Comparison of ENCODE assay signal across 33 cellular contexts in the genomic region with DNA sequence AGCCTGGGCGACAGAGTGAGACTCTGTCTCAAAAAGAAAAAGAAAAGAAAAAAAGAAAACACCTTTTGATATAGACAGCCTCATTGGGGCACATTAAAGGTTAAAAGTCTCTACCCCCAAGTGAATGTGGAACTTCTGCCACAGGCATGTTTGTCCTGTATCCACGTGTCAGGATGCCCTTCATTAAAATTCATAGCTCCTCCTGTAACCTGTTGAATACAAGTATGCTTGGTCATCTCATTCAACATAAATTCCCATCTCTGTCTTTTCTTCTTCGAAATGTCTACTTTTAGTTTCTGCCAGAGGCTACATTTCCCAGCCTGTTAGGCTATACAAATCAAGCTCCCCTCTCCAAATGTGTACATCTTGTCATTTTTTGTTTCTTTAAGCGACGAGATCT. TPM values are rescaled to one million over a fixed set of nuclear protein-coding genes. Genes with fewer than 3 reads are reported as not detected.
DNase-seq lines count a peak whose midpoint lies in the region; ATAC-seq, FAIRE-seq and TF ChIP-seq lines count a peak whose summit lies in the region.
"Had no signal": no experiment of that assay in that cellular context is flagged by ENCODE, and none has a peak within 500 bp of the region (broad histone marks: within the 10 kb centered on the region; RNA-seq: fewer than 3 reads in every experiment).

No MANE protein-coding gene starts in this region.

- TF ChIP-seq POLR2A in adrenal gland (IDR thresholded peaks at IDR 0.05) = no peak

- TF ChIP-seq CTCF in bronchial epithelial cell (IDR thresholded peaks at IDR 0.05; ENCODE audit: insufficient read depth, low read length, severe bottlenecking) (no peak), adrenal gland (IDR thresholded peaks at IDR 0.05) (no peak)

- POLR2A ChIA-PET in activated CD4-positive, alpha-beta memory T cell treated with anti-CD3 and anti-CD28 coated beads for 36 hours (lab: Charles Lee) = no interaction called here
- POLR2A ChIA-PET in HEK293T (lab: Yijun Ruan, JAX) = no interaction called here

- H3K4me1 Mint-ChIP-seq in activated T-cell treated with anti-CD3 and anti-CD28 coated beads, Interleukin-2, amount 50 U/mL, for 72 hours (ENCODE audit: low read depth) = peaks cover 4% of the 10 kb centered on the region
- peaks cover 12% of the 10 kb centered on the region for H3K4me1 Mint-ChIP-seq in activated CD4-positive, alpha-beta memory T cell treated with anti-CD3 and anti-CD28 coated beads for 36 hours (ENCODE audit: low read depth)
- peaks cover 12 to 14% of the 10 kb centered on the region in 2 donors for H3K4me1 Mint-ChIP-seq in stimulated activated naive B cell treated with anti-CD40 and anti-IgM and Interleukin-4, amounts not matched to agents 10 μg/mL and 1 μg/mL and 100 μg/mL, for 72 hours
- H3K4me1 Mint-ChIP-seq: brain, nephron progenitor cell had no signal

- H3K36me3 ChIP-seq in bronchial epithelial cell (ENCODE audit: control insufficient read depth, insufficient read depth, low read length) (no peaks in the 10 kb centered on the region), adrenal gland (replicated peaks in 1 of 2) (no peaks in the 10 kb centered on the region)
- H3K36me3 ChIP-seq: gastrocnemius medialis, lower lobe of right lung, upper lobe of right lung had no signal

- peak overlapping the region; percentile 80 for H3K27ac Mint-ChIP-seq in activated T-cell treated with anti-CD3 and anti-CD28 coated beads, Interleukin-2, amount 50 U/mL, for 72 hours
- peak overlapping the region; percentile 18 for H3K27ac Mint-ChIP-seq in activated CD4-positive, alpha-beta memory T cell treated with anti-CD3 and anti-CD28 coated beads for 36 hours
- H3K27ac Mint-ChIP-seq in stimulated activated naive B cell treated with anti-CD40 and anti-IgM and Interleukin-4, amounts not matched to agents 10 μg/mL and 1 μg/mL and 100 μg/mL, for 72 hours = peak overlapping the region; percentile 49
- H3K27ac Mint-ChIP-seq: brain had no signal

- H3K9me3 ChIP-seq in adrenal gland (replicated peaks in 1 of 3) = no peaks in the 10 kb centered on the region
- H3K9me3 ChIP-seq: gastrocnemius medialis, lower lobe of right lung, upper lobe of right lung had no signal

- H3K36me3 Mint-ChIP-seq in activated T-cell treated with anti-CD3 and anti-CD28 coated beads, Interleukin-2, amount 50 U/mL, for 72 hours (ENCODE audit: insufficient read depth in 2 of 2) = peaks cover 16 to 22% of the 10 kb centered on the region in 2 donors
- H3K36me3 Mint-ChIP-seq in activated CD4-positive, alpha-beta memory T cell treated with anti-CD3 and anti-CD28 coated beads for 36 hours = peaks cover 34% of the 10 kb centered on the region
- peaks cover 52% of the 10 kb centered on the region in 2 donors for H3K36me3 Mint-ChIP-seq in stimulated activated naive B cell treated with anti-CD40 and anti-IgM and Interleukin-4, amounts not matched to agents 10 μg/mL and 1 μg/mL and 100 μg/mL, for 72 hours
- H3K36me3 Mint-ChIP-seq: brain had no signal

- DNase-seq in activated T-cell treated with anti-CD3 and anti-CD28 coated beads, Interleukin-2, amount 50 U/mL, for 72 hours = no peak
- no peak for DNase-seq in activated T-cell treated with anti-CD3 and anti-CD28 coated beads, Interleukin-2, amount 50 U/mL, for 48 hours
- DNase-seq in activated CD4-positive, alpha-beta memory T cell treated with anti-CD3 and anti-CD28 coated beads for 36 hours = no peak
- DNase-seq in bronchial epithelial cell (ENCODE audit: low read depth) (no peak), adrenal gland (no peak), head of caudate nucleus (no peak), HEK293T (ENCODE audit: extremely low spot score) (no peak)
- no peak for DNase-seq in stimulated activated naive B cell treated with anti-CD40 and anti-IgM and Interleukin-4, amounts not matched to agents 10 μg/mL and 1 μg/mL and 100 μg/mL, for 72 hours
- DNase-seq: activated CD4-positive, CD25-positive, alpha-beta regulatory T cell; activated CD8-positive, alpha-beta memory T cell treated with anti-CD3 and anti-CD28 coated beads, Interleukin-2, amount 50 U/mL, for 48 hours; activated gamma-delta T cell treated with Interleukin-2 at 50 U/mL for 16 hours; amniotic stem cell; gastrocnemius medialis; H7; Kasumi-1; lower lobe of right lung; NCI-H1417 treated with DMSO at 0.1 percent for 48 hours; NCI-H2081 treated with DMSO at 0.1 percent for 48 hours; NCI-H226; NCI-H526 treated with DMSO at 0.1 percent for 48 hours; nephron progenitor cell; PC-9; stimulated activated CD4-positive, alpha-beta T cell treated with anti-CD3 and anti-CD28 coated beads, Interleukin-4, amount 100 ng/mL, for 24 hours; T-helper 1 cell had no signal

- H3K4me1 ChIP-seq in adrenal gland (replicated peaks in 1 of 2) = no peaks in the 10 kb centered on the region
- H3K4me1 ChIP-seq: gastrocnemius medialis, upper lobe of right lung had no signal

- no peak overlapping the region for H3K4me3 Mint-ChIP-seq in activated T-cell treated with anti-CD3 and anti-CD28 coated beads, Interleukin-2, amount 50 U/mL, for 72 hours
- H3K4me3 Mint-ChIP-seq in activated CD4-positive, alpha-beta memory T cell treated with anti-CD3 and anti-CD28 coated beads for 36 hours = no peak overlapping the region
- H3K4me3 Mint-ChIP-seq in stimulated activated naive B cell treated with anti-CD40 and anti-IgM and Interleukin-4, amounts not matched to agents 10 μg/mL and 1 μg/mL and 100 μg/mL, for 72 hours = no peak overlapping the region
- H3K4me3 Mint-ChIP-seq: brain, CD14-positive monocyte, nephron progenitor cell had no signal

- H3K4me3 ChIP-seq in bronchial epithelial cell (ENCODE audit: low read depth, low read length) (no peak overlapping the region), adrenal gland (no peak overlapping the region)
- H3K4me3 ChIP-seq: gastrocnemius medialis, GM12878, lower lobe of right lung, PC-9, SK-N-MC, upper lobe of right lung had no signal

- H3K27ac ChIP-seq in adrenal gland = no peak overlapping the region
- H3K27ac ChIP-seq: gastrocnemius medialis, lower lobe of right lung, PC-9, SK-N-MC, upper lobe of right lung had no signal

- WGBS in adrenal gland, 4 donors = 69 to 87% (median 72%) methylated on average over 5 of the region's 5 CpGs

- H3K27me3 ChIP-seq in bronchial epithelial cell (ENCODE audit: control insufficient read depth, insufficient read depth, low read length) (no peaks in the 10 kb centered on the region), adrenal gland (no peaks in the 10 kb centered on the region)
- H3K27me3 ChIP-seq: gastrocnemius medialis, upper lobe of right lung had no signal

- H3K9me3 Mint-ChIP-seq in activated T-cell treated with anti-CD3 and anti-CD28 coated beads, Interleukin-2, amount 50 U/mL, for 72 hours = peaks cover 4 to 5% of the 10 kb centered on the region in 2 donors
- peaks cover 13% of the 10 kb centered on the region for H3K9me3 Mint-ChIP-seq in activated CD4-positive, alpha-beta memory T cell treated with anti-CD3 and anti-CD28 coated beads for 36 hours
- peaks cover 14 to 17% of the 10 kb centered on the region in 2 donors for H3K9me3 Mint-ChIP-seq in stimulated activated naive B cell treated with anti-CD40 and anti-IgM and Interleukin-4, amounts not matched to agents 10 μg/mL and 1 μg/mL and 100 μg/mL, for 72 hours

- intact Hi-C loops in activated CD4-positive, alpha-beta memory T cell treated with anti-CD3 and anti-CD28 coated beads for 36 hours (cut with micrococcal nuclease) = no loop called here
- intact Hi-C loops in adrenal gland (cut with DNase I) (no loop called here), head of caudate nucleus (cut with DNase I) (no loop called here)

- H3K27me3 Mint-ChIP-seq in activated T-cell treated with anti-CD3 and anti-CD28 coated beads, Interleukin-2, amount 50 U/mL, for 72 hours (ENCODE audit: low read depth) = no peaks in the 10 kb centered on the region
- no peaks in the 10 kb centered on the region for H3K27me3 Mint-ChIP-seq in activated CD4-positive, alpha-beta memory T cell treated with anti-CD3 and anti-CD28 coated beads for 36 hours
- H3K27me3 Mint-ChIP-seq in stimulated activated naive B cell treated with anti-CD40 and anti-IgM and Interleukin-4, amounts not matched to agents 10 μg/mL and 1 μg/mL and 100 μg/mL, for 72 hours = no peaks in the 10 kb centered on the region

- ATAC-seq in activated T-cell treated with anti-CD3 and anti-CD28 coated beads, Interleukin-2, amount 50 U/mL, for 72 hours (replicated peaks in 1 of 2) = no peak
- no peak for ATAC-seq in stimulated activated naive B cell treated with anti-CD40 and anti-IgM and Interleukin-4, amounts not matched to agents 10 μg/mL and 1 μg/mL and 100 μg/mL, for 72 hours (replicated peaks)
- ATAC-seq: gastrocnemius medialis, GM12878, lower lobe of right lung, upper lobe of right lung had no signal

- peak; percentile 40 for FAIRE-seq in bronchial epithelial cell (lab: Jason Lieb, UNC)
- FAIRE-seq: GM12878 had no signal

- CTCF ChIA-PET in activated CD4-positive, alpha-beta memory T cell treated with anti-CD3 and anti-CD28 coated beads for 36 hours (lab: Charles Lee) = no interaction called here
- CTCF ChIA-PET in HEK293T (lab: Yijun Ruan, JAX) = no interaction called here

TF ChIP-seq in HEK293T, 16 proteins besides CTCF, POLR2A, EP300 and RAD21 (continues in another document):
- TF ChIP-seq FOXK2 (IDR thresholded peaks at IDR 0.05) = no peak
- no peak for TF ChIP-seq NFRKB (IDR thresholded peaks at IDR 0.05)
- no peak for TF ChIP-seq CTBP1 (IDR thresholded peaks at IDR 0.05; ENCODE audit: borderline replicate concordance)
- no peak for TF ChIP-seq TARDBP (IDR thresholded peaks at IDR 0.05)
- TF ChIP-seq ARNT (IDR thresholded peaks at IDR 0.05) = no peak
- TF ChIP-seq, protein P1, sequence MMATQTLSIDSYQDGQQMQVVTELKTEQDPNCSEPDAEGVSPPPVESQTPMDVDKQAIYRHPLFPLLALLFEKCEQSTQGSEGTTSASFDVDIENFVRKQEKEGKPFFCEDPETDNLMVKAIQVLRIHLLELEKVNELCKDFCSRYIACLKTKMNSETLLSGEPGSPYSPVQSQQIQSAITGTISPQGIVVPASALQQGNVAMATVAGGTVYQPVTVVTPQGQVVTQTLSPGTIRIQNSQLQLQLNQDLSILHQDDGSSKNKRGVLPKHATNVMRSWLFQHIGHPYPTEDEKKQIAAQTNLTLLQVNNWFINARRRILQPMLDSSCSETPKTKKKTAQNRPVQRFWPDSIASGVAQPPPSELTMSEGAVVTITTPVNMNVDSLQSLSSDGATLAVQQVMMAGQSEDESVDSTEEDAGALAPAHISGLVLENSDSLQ (IDR thresholded peaks at IDR 0.05) = no peak

RNA-seq across cellular contexts. Expression of a gene that starts 25.8 kb away (rescaled TPM):
- total RNA-seq in activated T-cell treated with anti-CD3 and anti-CD28 coated beads, Interleukin-2, amount 50 U/mL, for 72 hours = 10 to 100 TPM; 40.1 to 45.7 TPM
- 10 to 100 TPM; 30.2 to 32.7 TPM for total RNA-seq in activated CD4-positive, alpha-beta memory T cell treated with anti-CD3 and anti-CD28 coated beads for 36 hours
- total RNA-seq in bronchial epithelial cell (not detected in 2 replicates), adrenal gland (10 to 100 TPM in 3 of 8 donors, 1 to 10 TPM in 5; 2.0 to 12.0 (median 7.1) TPM)
- polyA plus RNA-seq in adrenal gland = 10 to 100 TPM in 1 of 3 donors, 1 to 10 TPM in 2; 1.9 to 13.4 (median 4.0) TPM
- total RNA-seq: A172, fibroblast of lung, osteocyte, PC-9, temporal lobe had no signal
- polyA plus RNA-seq: fibroblast of lung had no signal

RNA-seq across cellular contexts. Expression of a gene that starts 58.4 kb away (rescaled TPM):
- total RNA-seq in activated T-cell treated with anti-CD3 and anti-CD28 coated beads, Interleukin-2, amount 50 U/mL, for 72 hours = 100 to 1,000 TPM in 1 of 2 donors, 10 to 100 TPM in 1; 70.4 to 101 TPM
- 10 to 100 TPM; 65.2 to 67.4 TPM for total RNA-seq in activated CD4-positive, alpha-beta memory T cell treated with anti-CD3 and anti-CD28 coated beads for 36 hours
- 4.7 and 7.7 TPM in 2 replicates for total RNA-seq in bronchial epithelial cell
- total RNA-seq in adrenal gland = 10 to 100 TPM; 24.5 to 35.5 (median 31.1) TPM
- 10 to 100 TPM; 15.9 to 31.3 (median 29.1) TPM for polyA plus RNA-seq in adrenal gland

Comparison
In these comparisons a context has a peak if more than half of its experiments do, and no peak if none do; other contexts are left out.
1. H3K27ac Mint-ChIP-seq: peak in every context shown above with its lines; median percentile 80 in activated T-cell treated with anti-CD3 and anti-CD28 coated beads, Interleukin-2, amount 50 U/mL, for 72 hours; 49 in stimulated activated naive B cell treated with anti-CD40 and anti-IgM and Interleukin-4, amounts not matched to agents 10 μg/mL and 1 μg/mL and 100 μg/mL, for 72 hours; 18 in activated CD4-positive, alpha-beta memory T cell treated with anti-CD3 and anti-CD28 coated beads for 36 hours.